In genomic region chrX:128078545-128078944, GRCh38 we compare ENCODE assay signal across 29 cellular contexts. TPM values are rescaled to one million over a fixed set of nuclear protein-coding genes. Genes with fewer than 3 reads are reported as not detected.
"Had no signal": no experiment of that assay in that cellular context is flagged by ENCODE, and none has a peak within 500 bp of the region (broad histone marks: within the 10 kb centered on the region; RNA-seq: fewer than 3 reads in every experiment).

No MANE protein-coding gene starts in this region.

- H3K9me3 Mint-ChIP-seq: stimulated activated naive B cell treated with anti-CD40 and anti-IgM and Interleukin-4, amounts not matched to agents 10 μg/mL and 1 μg/mL and 100 μg/mL, for 72 hours; stimulated activated naive CD8-positive, alpha-beta T cell treated with anti-CD3 and anti-CD28 coated beads, Interleukin-15, amount 100 ng/mL, for 72 hours had no signal

- H3K27me3 Mint-ChIP-seq: naive thymus-derived CD8-positive, alpha-beta T cell; stimulated activated naive B cell treated with anti-CD40 and anti-IgM and Interleukin-4, amounts not matched to agents 10 μg/mL and 1 μg/mL and 100 μg/mL, for 72 hours; stimulated activated naive CD8-positive, alpha-beta T cell treated with anti-CD3 and anti-CD28 coated beads, Interleukin-15, amount 100 ng/mL, for 72 hours had no signal

- H3K4me1 Mint-ChIP-seq: naive thymus-derived CD8-positive, alpha-beta T cell; stimulated activated naive B cell treated with anti-CD40 and anti-IgM and Interleukin-4, amounts not matched to agents 10 μg/mL and 1 μg/mL and 100 μg/mL, for 72 hours; stimulated activated naive CD8-positive, alpha-beta T cell treated with anti-CD3 and anti-CD28 coated beads, Interleukin-15, amount 100 ng/mL, for 72 hours had no signal

- H3K4me1 ChIP-seq: colonic mucosa, heart left ventricle, right atrium auricular region, sigmoid colon, testis, tibial nerve, upper lobe of right lung, vagina had no signal

- H3K4me3 ChIP-seq: colonic mucosa, heart left ventricle, mucosa of descending colon, right atrium auricular region, sigmoid colon, skin epidermis, testis, tibial nerve, upper lobe of right lung, vagina had no signal

- H3K9me3 ChIP-seq: colonic mucosa, heart left ventricle, mucosa of descending colon, neutrophil, right atrium auricular region, sigmoid colon, testis, tibial nerve, upper lobe of right lung, vagina had no signal

- H3K4me3 Mint-ChIP-seq: naive thymus-derived CD8-positive, alpha-beta T cell; stimulated activated naive B cell treated with anti-CD40 and anti-IgM and Interleukin-4, amounts not matched to agents 10 μg/mL and 1 μg/mL and 100 μg/mL, for 72 hours; stimulated activated naive CD8-positive, alpha-beta T cell treated with anti-CD3 and anti-CD28 coated beads, Interleukin-15, amount 100 ng/mL, for 72 hours had no signal

- H3K36me3 ChIP-seq: colonic mucosa, heart left ventricle, neutrophil, right atrium auricular region, sigmoid colon, tibial nerve, upper lobe of right lung, vagina had no signal

- ATAC-seq: heart left ventricle; mucosa of descending colon; naive thymus-derived CD8-positive, alpha-beta T cell; stimulated activated naive B cell treated with anti-CD40 and anti-IgM and Interleukin-4, amounts not matched to agents 10 μg/mL and 1 μg/mL and 100 μg/mL, for 72 hours; stimulated activated naive CD8-positive, alpha-beta T cell treated with anti-CD3 and anti-CD28 coated beads, Interleukin-15, amount 100 ng/mL, for 72 hours; upper lobe of right lung had no signal

- H3K27me3 ChIP-seq: colonic mucosa, heart left ventricle, neutrophil, right atrium auricular region, sigmoid colon, testis, tibial nerve, upper lobe of right lung, vagina had no signal

- H3K36me3 Mint-ChIP-seq: naive thymus-derived CD8-positive, alpha-beta T cell; stimulated activated naive B cell treated with anti-CD40 and anti-IgM and Interleukin-4, amounts not matched to agents 10 μg/mL and 1 μg/mL and 100 μg/mL, for 72 hours had no signal

- DNase-seq: colonic mucosa; effector CD4-positive, alpha-beta T cell; heart left ventricle; hypothalamus; kidney glomerular epithelial cell; mammary epithelial cell; mucosa of descending colon; naive thymus-derived CD8-positive, alpha-beta T cell; sigmoid colon; stimulated activated CD4-positive, alpha-beta T cell treated with anti-CD3 and anti-CD28 coated beads, Interleukin-2, amount 100 ng/mL, for 24 hours; stimulated activated CD4-positive, alpha-beta T cell treated with anti-CD3 and anti-CD28 coated beads, Interleukin-4, amount 100 ng/mL, for 4 hours; stimulated activated naive B cell treated with anti-CD40 and anti-IgM and Interleukin-4, amounts not matched to agents 10 μg/mL and 1 μg/mL and 100 μg/mL, for 72 hours; stimulated activated naive CD8-positive, alpha-beta T cell treated with anti-CD3 and anti-CD28 coated beads, Interleukin-15, amount 100 ng/mL, for 72 hours; testis; upper lobe of right lung had no signal

- H3K27ac ChIP-seq: colonic mucosa, heart left ventricle, neutrophil, right atrium auricular region, sigmoid colon, skin epidermis, testis, tibial nerve, upper lobe of right lung, vagina had no signal

- H3K27ac Mint-ChIP-seq: naive thymus-derived CD8-positive, alpha-beta T cell; stimulated activated naive B cell treated with anti-CD40 and anti-IgM and Interleukin-4, amounts not matched to agents 10 μg/mL and 1 μg/mL and 100 μg/mL, for 72 hours; stimulated activated naive CD8-positive, alpha-beta T cell treated with anti-CD3 and anti-CD28 coated beads, Interleukin-15, amount 100 ng/mL, for 72 hours had no signal

RNA-seq across cellular contexts. Expression of gene ACTRT1, which starts 26.3 kb away (rescaled TPM):
- total RNA-seq: colonic mucosa; dermis microvascular lymphatic vessel endothelial cell; fibroblast of lung; frontal cortex; glomerular endothelial cell; heart left ventricle; lower leg skin; mammary epithelial cell; mucosa of descending colon; naive thymus-derived CD8-positive, alpha-beta T cell; osteoblast; right atrium auricular region; sigmoid colon; subcutaneous adipose tissue; tibial nerve; upper lobe of right lung; vagina had no signal
- polyA plus RNA-seq: esophagus; fibroblast of lung; heart left ventricle; mammary epithelial cell; naive thymus-derived CD8-positive, alpha-beta T cell; neural cell; sigmoid colon had no signal
